Comparison of ENCODE assay signal across 15 cellular contexts in the genomic region with DNA sequence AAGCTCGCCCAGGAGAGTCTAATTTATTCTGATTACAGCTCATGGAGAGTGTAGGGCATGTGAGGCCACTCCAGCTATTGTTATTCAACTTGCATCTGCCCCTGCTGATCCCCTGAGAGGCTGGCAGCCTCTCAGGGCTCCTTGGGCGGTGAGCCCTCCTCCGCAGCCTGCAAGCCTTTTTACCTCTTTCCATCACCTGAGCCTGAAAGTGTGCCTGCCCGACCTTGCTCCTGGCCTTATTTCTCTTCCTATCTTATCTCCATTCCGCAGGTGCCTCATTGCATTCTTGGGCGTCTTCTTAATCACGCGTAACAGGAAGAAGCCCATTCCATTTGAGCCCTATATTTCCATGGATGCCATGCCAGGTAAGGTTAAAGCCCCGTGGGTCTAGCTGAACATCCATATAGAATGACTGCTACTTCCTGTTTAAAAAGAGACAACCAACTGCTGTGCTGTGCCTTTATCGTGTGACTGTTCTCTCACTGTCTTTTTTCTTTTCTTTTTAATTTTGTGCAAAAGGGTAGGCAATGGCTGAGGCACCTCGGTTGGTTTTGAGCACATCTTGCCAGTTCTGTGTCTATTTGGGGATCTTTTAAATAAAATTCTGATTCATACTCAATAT. TPM values are rescaled to one million over a fixed set of nuclear protein-coding genes. Genes with fewer than 3 reads are reported as not detected.
A peak's percentile ranks its signal among the peaks of the same experiment; 100 is the strongest.
DNase-seq lines count a peak whose midpoint lies in the region; ATAC-seq and TF ChIP-seq lines count a peak whose summit lies in the region.
"Had no signal": no experiment of that assay in that cellular context is flagged by ENCODE, and none has a peak within 500 bp of the region (broad histone marks: within the 10 kb centered on the region; RNA-seq: fewer than 3 reads in every experiment).

No MANE protein-coding gene starts in this region.

- no peak overlapping the region for H3K4me3 Mint-ChIP-seq in activated T-helper 1 cell treated with anti-CD3 and anti-CD28 coated beads, Interleukin-12 subunit alpha, Interleukin-12 subunit beta, Interleukin-2, Interleukin-4 antibody, amounts not matched to agents 30 ng/mL and 10 ng/mL and 1 ng/mL, durations not matched to agents 14 hours and 24 hours and 36 hours
- no peak overlapping the region for H3K4me3 Mint-ChIP-seq in mesothelial cell of epicardium

- peak overlapping the region; percentile 20; the same call in 1 of the 2 replicates for H3K9ac ChIP-seq in ES-I3 (ENCODE audit: low read depth, low read length)

- no peak overlapping the region for H2AFZ ChIP-seq in PC-9

- intact Hi-C loops in activated T-helper 1 cell treated with anti-CD3 and anti-CD28 coated beads, Interleukin-12 subunit alpha, Interleukin-12 subunit beta, Interleukin-2, Interleukin-4 antibody, amounts not matched to agents 30 ng/mL and 10 ng/mL and 1 ng/mL, durations not matched to agents 14 hours and 24 hours and 36 hours (cut with micrococcal nuclease), result no loop called here
- intact Hi-C loops in PC-9 (cut with micrococcal nuclease; ENCODE audit: unreplicated experiment), result no loop called here

- H3K4me2 ChIP-seq in PC-9, result no peak overlapping the region

- H3K4me3 ChIP-seq in PC-9, result no peak overlapping the region
- H3K4me3 ChIP-seq: adrenal gland, heart right ventricle, tibial nerve had no signal

- BruUV-seq in PC-9 (replicated peaks; lab: Mats Ljungman, UMichigan), result no TSS peak

- DNase-seq in NCI-H1417 (lab: John Stamatoyannopoulos, UW) (peak; percentile 57 to 91 (median 84)), mesothelial cell of epicardium (ENCODE audit: low spot score in 2 of 2, unreplicated experiment in 2 of 2) (no peak), PC-9 (no peak), NCI-H446 (lab: John Stamatoyannopoulos, UW) (no peak)
- DNase-seq in activated T-helper 1 cell treated with anti-CD3 and anti-CD28 coated beads, Interleukin-12 subunit alpha, Interleukin-12 subunit beta, Interleukin-2, Interleukin-4 antibody, amounts not matched to agents 30 ng/mL and 10 ng/mL and 1 ng/mL, durations not matched to agents 14 hours and 24 hours and 36 hours (ENCODE audit: low spot score), result no peak
- DNase-seq in stimulated activated CD4-positive, alpha-beta T cell treated with anti-CD3 and anti-CD28 coated beads, Interleukin-4, amount 100 ng/mL, for 24 hours, result no peak
- DNase-seq: adrenal gland; effector memory CD4-positive, alpha-beta T cell; heart right ventricle; midbrain; NCI-H1694 treated with DMSO at 0.1 percent for 48 hours; retina had no signal

- H3K4me1 Mint-ChIP-seq in activated T-helper 1 cell treated with anti-CD3 and anti-CD28 coated beads, Interleukin-12 subunit alpha, Interleukin-12 subunit beta, Interleukin-2, Interleukin-4 antibody, amounts not matched to agents 30 ng/mL and 10 ng/mL and 1 ng/mL, durations not matched to agents 14 hours and 24 hours and 36 hours (ENCODE audit: low read depth), result peaks cover 13% of the 10 kb centered on the region
- peaks cover 16% of the 10 kb centered on the region for H3K4me1 Mint-ChIP-seq in mesothelial cell of epicardium

- CTCF ChIA-PET in PC-9 (lab: Charles Lee), result no interaction called here

- H3K27ac ChIP-seq in PC-9, result no peak overlapping the region
- H3K27ac ChIP-seq: adrenal gland, heart right ventricle, tibial nerve had no signal

- H3K79me2 ChIP-seq in PC-9 (ENCODE audit: low read depth), result no peaks in the 10 kb centered on the region

- H3K36me3 Mint-ChIP-seq in activated T-helper 1 cell treated with anti-CD3 and anti-CD28 coated beads, Interleukin-12 subunit alpha, Interleukin-12 subunit beta, Interleukin-2, Interleukin-4 antibody, amounts not matched to agents 30 ng/mL and 10 ng/mL and 1 ng/mL, durations not matched to agents 14 hours and 24 hours and 36 hours (ENCODE audit: low read depth), result peaks cover 49% of the 10 kb centered on the region
- H3K36me3 Mint-ChIP-seq in mesothelial cell of epicardium, result peaks cover 19% of the 10 kb centered on the region

- H3K9me2 ChIP-seq in PC-9 (ENCODE audit: insufficient read depth), result no peaks in the 10 kb centered on the region

- TF ChIP-seq CTCF in mesothelial cell of epicardium (IDR thresholded peaks at IDR 0.05; ENCODE audit: unreplicated experiment), result no peak
- no peak for TF ChIP-seq CTCF in PC-9 (conservative IDR thresholded peaks at IDR 0.05)

- H3K9me3 ChIP-seq in ES-I3 (ENCODE audit: control insufficient read depth, insufficient read depth, low read length) (no peaks in the 10 kb centered on the region), PC-9 (ENCODE audit: insufficient read depth, low read depth) (no peaks in the 10 kb centered on the region)
- H3K9me3 ChIP-seq: adrenal gland, tibial nerve had no signal

- H3K27me3 Mint-ChIP-seq in activated T-helper 1 cell treated with anti-CD3 and anti-CD28 coated beads, Interleukin-12 subunit alpha, Interleukin-12 subunit beta, Interleukin-2, Interleukin-4 antibody, amounts not matched to agents 30 ng/mL and 10 ng/mL and 1 ng/mL, durations not matched to agents 14 hours and 24 hours and 36 hours (ENCODE audit: insufficient read depth), result no peaks in the 10 kb centered on the region
- H3K27me3 Mint-ChIP-seq in mesothelial cell of epicardium (ENCODE audit: low read depth), result no peaks in the 10 kb centered on the region

- peak overlapping the region; percentile 45 for H3K27ac Mint-ChIP-seq in activated T-helper 1 cell treated with anti-CD3 and anti-CD28 coated beads, Interleukin-12 subunit alpha, Interleukin-12 subunit beta, Interleukin-2, Interleukin-4 antibody, amounts not matched to agents 30 ng/mL and 10 ng/mL and 1 ng/mL, durations not matched to agents 14 hours and 24 hours and 36 hours
- peak overlapping the region; percentile 10 for H3K27ac Mint-ChIP-seq in mesothelial cell of epicardium

- POLR2A ChIA-PET in PC-9 (lab: Charles Lee; ENCODE audit: unreplicated experiment), result no interaction called here

- H4K20me1 ChIP-seq in PC-9 (ENCODE audit: insufficient read depth), result no peaks in the 10 kb centered on the region

- H3K36me3 ChIP-seq in ES-I3 (ENCODE audit: insufficient read depth, low read length) (no peaks in the 10 kb centered on the region), PC-9 (ENCODE audit: low read depth) (no peaks in the 10 kb centered on the region)

- no peaks in the 10 kb centered on the region for H3F3A ChIP-seq in PC-9 (ENCODE audit: insufficient read depth, low read depth)

- H3K9me3 Mint-ChIP-seq in activated T-helper 1 cell treated with anti-CD3 and anti-CD28 coated beads, Interleukin-12 subunit alpha, Interleukin-12 subunit beta, Interleukin-2, Interleukin-4 antibody, amounts not matched to agents 30 ng/mL and 10 ng/mL and 1 ng/mL, durations not matched to agents 14 hours and 24 hours and 36 hours, result peaks cover 21% of the 10 kb centered on the region
- H3K9me3 Mint-ChIP-seq in mesothelial cell of epicardium, result no peaks in the 10 kb centered on the region

- no peaks in the 10 kb centered on the region for H3K27me3 ChIP-seq in PC-9 (ENCODE audit: insufficient read depth, low read depth)
- H3K27me3 ChIP-seq: adrenal gland, heart right ventricle, tibial nerve had no signal

- no peak for ATAC-seq in HG02610 (IDR thresholded peaks at IDR 0.05; ENCODE audit: unreplicated experiment)
- ATAC-seq: heart right ventricle had no signal

- H3K4me1 ChIP-seq in ES-I3 (ENCODE audit: insufficient read depth, low read length), result peaks cover 26% of the 10 kb centered on the region
- no peaks in the 10 kb centered on the region for H3K4me1 ChIP-seq in PC-9 (replicated peaks; ENCODE audit: insufficient read depth)
- H3K4me1 ChIP-seq: adrenal gland, heart right ventricle, tibial nerve had no signal

RNA-seq across cellular contexts. Expression of a gene that starts 38.8 kb away (rescaled TPM):
- total RNA-seq in activated T-helper 1 cell treated with anti-CD3 and anti-CD28 coated beads, Interleukin-12 subunit alpha, Interleukin-12 subunit beta, Interleukin-2, Interleukin-4 antibody, amounts not matched to agents 30 ng/mL and 10 ng/mL and 1 ng/mL, durations not matched to agents 14 hours and 24 hours and 36 hours, result 26.5 and 26.8 TPM in 2 replicates
- total RNA-seq in mesothelial cell of epicardium, result 9.5 to 14.7 TPM (median 11.8 TPM) in 3 replicates
- 21.9 and 27.4 TPM in 2 replicates for total RNA-seq in PC-9 (2021)

RNA-seq across cellular contexts. Expression of a gene that starts 48.3 kb away (rescaled TPM):
- 22.7 and 23.5 TPM in 2 replicates for total RNA-seq in activated T-helper 1 cell treated with anti-CD3 and anti-CD28 coated beads, Interleukin-12 subunit alpha, Interleukin-12 subunit beta, Interleukin-2, Interleukin-4 antibody, amounts not matched to agents 30 ng/mL and 10 ng/mL and 1 ng/mL, durations not matched to agents 14 hours and 24 hours and 36 hours
- total RNA-seq in mesothelial cell of epicardium (19.3 to 21.3 TPM (median 20.6 TPM) in 3 replicates), PC-9 (2021) (34.7 and 42.0 TPM in 2 replicates)

RNA-seq across cellular contexts. Expression of a gene that starts 50.3 kb away (rescaled TPM):
- total RNA-seq in activated T-helper 1 cell treated with anti-CD3 and anti-CD28 coated beads, Interleukin-12 subunit alpha, Interleukin-12 subunit beta, Interleukin-2, Interleukin-4 antibody, amounts not matched to agents 30 ng/mL and 10 ng/mL and 1 ng/mL, durations not matched to agents 14 hours and 24 hours and 36 hours, result 4.1 and 5.1 TPM in 2 replicates
- 8.8 to 9.4 TPM (median 8.8 TPM) in 3 replicates for total RNA-seq in mesothelial cell of epicardium
- total RNA-seq in PC-9 (2021), result 8.3 and 11.4 TPM in 2 replicates

Comparison
In these comparisons a context has a peak if more than half of its experiments do, and no peak if none do; other contexts are left out.
1. DNase-seq: peak in NCI-H1417 (3 of 3); none in activated T-helper 1 cell treated with anti-CD3 and anti-CD28 coated beads, Interleukin-12 subunit alpha, Interleukin-12 subunit beta, Interleukin-2, Interleukin-4 antibody, amounts not matched to agents 30 ng/mL and 10 ng/mL and 1 ng/mL, durations not matched to agents 14 hours and 24 hours and 36 hours (single experiment), mesothelial cell of epicardium (0 of 2), PC-9 (0 of 2), NCI-H446 (0 of 2) and stimulated activated CD4-positive, alpha-beta T cell treated with anti-CD3 and anti-CD28 coated beads, Interleukin-4, amount 100 ng/mL, for 24 hours (single experiment).